1 cellular context compared by ENCODE assay signal in the genomic region with DNA sequence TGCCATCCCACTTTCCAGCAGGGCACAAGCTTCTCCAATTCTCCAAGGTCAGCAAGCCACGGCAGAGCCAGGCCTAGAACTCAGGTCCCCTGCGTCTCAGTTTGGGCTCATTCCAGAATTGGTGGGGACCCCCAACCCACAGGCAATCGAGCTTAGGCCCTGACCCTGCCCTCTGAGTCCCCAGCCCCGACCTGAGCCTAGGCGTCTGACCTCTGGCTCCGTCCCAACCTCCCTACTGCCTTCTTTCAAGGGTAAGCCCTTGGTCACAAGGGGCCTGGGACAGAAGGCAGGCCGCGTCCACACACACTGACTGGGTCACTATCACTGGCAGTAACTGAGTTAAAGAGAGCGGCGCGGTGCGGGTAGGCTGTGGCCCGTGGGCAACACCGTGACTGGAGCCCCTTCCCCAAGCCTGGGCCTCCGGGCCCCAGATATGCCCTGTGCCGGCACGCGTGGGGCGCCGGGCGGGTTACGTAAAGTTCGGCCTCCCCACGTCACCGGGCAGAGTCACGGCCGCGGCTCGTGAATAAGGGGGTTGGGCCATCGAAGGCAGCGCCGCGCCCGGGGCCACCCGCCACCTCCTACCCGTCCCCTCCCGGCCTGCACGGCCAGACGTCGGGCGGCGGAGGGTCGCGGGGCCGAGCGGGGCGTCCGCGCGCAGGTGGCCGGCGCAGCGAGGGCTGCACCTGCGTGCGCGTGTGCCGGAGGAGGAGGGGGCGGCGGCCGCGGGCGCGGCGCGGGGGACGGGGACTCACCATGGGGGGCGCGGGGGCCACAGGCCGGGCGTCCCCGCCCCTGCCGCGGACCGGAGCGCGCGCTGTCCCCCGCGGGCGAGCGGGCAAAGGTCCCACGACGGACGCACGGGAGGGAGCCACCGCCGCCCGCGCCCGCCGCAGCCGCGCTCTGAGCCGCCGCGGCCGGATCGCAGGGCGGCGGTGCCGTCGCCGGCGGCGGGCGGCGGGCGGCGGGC.
TF ChIP-seq lines count a peak whose summit lies in the region.

No MANE protein-coding gene starts in this region.

TF ChIP-seq in HepG2, 621 proteins besides CTCF, POLR2A, EP300 and RAD21 (continued from another document and continues in another):
- TF ChIP-seq, protein P1, sequence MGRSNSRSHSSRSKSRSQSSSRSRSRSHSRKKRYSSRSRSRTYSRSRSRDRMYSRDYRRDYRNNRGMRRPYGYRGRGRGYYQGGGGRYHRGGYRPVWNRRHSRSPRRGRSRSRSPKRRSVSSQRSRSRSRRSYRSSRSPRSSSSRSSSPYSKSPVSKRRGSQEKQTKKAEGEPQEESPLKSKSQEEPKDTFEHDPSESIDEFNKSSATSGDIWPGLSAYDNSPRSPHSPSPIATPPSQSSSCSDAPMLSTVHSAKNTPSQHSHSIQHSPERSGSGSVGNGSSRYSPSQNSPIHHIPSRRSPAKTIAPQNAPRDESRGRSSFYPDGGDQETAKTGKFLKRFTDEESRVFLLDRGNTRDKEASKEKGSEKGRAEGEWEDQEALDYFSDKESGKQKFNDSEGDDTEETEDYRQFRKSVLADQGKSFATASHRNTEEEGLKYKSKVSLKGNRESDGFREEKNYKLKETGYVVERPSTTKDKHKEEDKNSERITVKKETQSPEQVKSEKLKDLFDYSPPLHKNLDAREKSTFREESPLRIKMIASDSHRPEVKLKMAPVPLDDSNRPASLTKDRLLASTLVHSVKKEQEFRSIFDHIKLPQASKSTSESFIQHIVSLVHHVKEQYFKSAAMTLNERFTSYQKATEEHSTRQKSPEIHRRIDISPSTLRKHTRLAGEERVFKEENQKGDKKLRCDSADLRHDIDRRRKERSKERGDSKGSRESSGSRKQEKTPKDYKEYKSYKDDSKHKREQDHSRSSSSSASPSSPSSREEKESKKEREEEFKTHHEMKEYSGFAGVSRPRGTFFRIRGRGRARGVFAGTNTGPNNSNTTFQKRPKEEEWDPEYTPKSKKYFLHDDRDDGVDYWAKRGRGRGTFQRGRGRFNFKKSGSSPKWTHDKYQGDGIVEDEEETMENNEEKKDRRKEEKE (IDR thresholded peaks at IDR 0.05): no peak
- TF ChIP-seq RNF2 (conservative IDR thresholded peaks at IDR 0.05; ENCODE audit: low read depth) (no peak), ZNF547 (CRISPR knock-in tag; IDR thresholded peaks at IDR 0.05) (peak; percentile 56), ZNF556 (CRISPR knock-in tag; IDR thresholded peaks at IDR 0.05; ENCODE audit: borderline replicate concordance) (no peak), TGIF2 (CRISPR knock-in tag; IDR thresholded peaks at IDR 0.05) (no peak), ZNF121 (CRISPR knock-in tag; IDR thresholded peaks at IDR 0.05) (no peak), XBP1 (CRISPR knock-in tag; IDR thresholded peaks at IDR 0.05) (no peak), ZNF451 (CRISPR knock-in tag; IDR thresholded peaks at IDR 0.05) (peak; percentile 41; the same call in 1 of the 2 replicates), PPARG (CRISPR knock-in tag; conservative IDR thresholded peaks at IDR 0.05) (0 out of 2 replicates have a peak, but pooled peaks have one; percentile 3), GABPA (IDR thresholded peaks at IDR 0.05; ENCODE audit: low read depth, low read length) (no peak), GABPA (CRISPR knock-in tag; IDR thresholded peaks at IDR 0.05; ENCODE audit: low read depth) (no peak), HDAC2 (CRISPR knock-in tag; IDR thresholded peaks at IDR 0.05) (no peak; the same call in 1 of the 2 replicates), ZNF772 (CRISPR knock-in tag; IDR thresholded peaks at IDR 0.05) (no peak), EED (CRISPR knock-in tag; IDR thresholded peaks at IDR 0.05) (no peak), ZNF572 (CRISPR knock-in tag; IDR thresholded peaks at IDR 0.05) (peak; percentile 84; the same call in 1 of the 2 replicates), GTF2F1 (IDR thresholded peaks at IDR 0.05; ENCODE audit: low read length) (no peak), NR2F1 (CRISPR knock-in tag; IDR thresholded peaks at IDR 0.05) (no peak), ZNF841 (CRISPR knock-in tag; IDR thresholded peaks at IDR 0.05; ENCODE audit: borderline replicate concordance) (no peak), TARDBP (CRISPR knock-in tag; IDR thresholded peaks at IDR 0.05) (peak; percentile 43; the same call in 1 of the 2 replicates), SNRNP70 (IDR thresholded peaks at IDR 0.05; ENCODE audit: low read depth, low read length) (no peak), KLF16 (CRISPR knock-in tag; IDR thresholded peaks at IDR 0.05) (no peak), HOXD1 (CRISPR knock-in tag; IDR thresholded peaks at IDR 0.05) (no peak), ZNF777 (CRISPR knock-in tag; IDR thresholded peaks at IDR 0.05) (peak; percentile 31; the same call in 1 of the 2 replicates), THYN1 (CRISPR knock-in tag; IDR thresholded peaks at IDR 0.05; ENCODE audit: borderline replicate concordance, low read depth) (0 out of 2 replicates have a peak, but pooled peaks have one; percentile 59), FOXA3 (CRISPR knock-in tag; IDR thresholded peaks at IDR 0.05) (no peak), HNF4A (CRISPR knock-in tag; IDR thresholded peaks at IDR 0.05) (no peak), MAF1 (CRISPR knock-in tag; IDR thresholded peaks at IDR 0.05; ENCODE audit: borderline replicate concordance) (no peak)
- TF ChIP-seq, protein P2, sequence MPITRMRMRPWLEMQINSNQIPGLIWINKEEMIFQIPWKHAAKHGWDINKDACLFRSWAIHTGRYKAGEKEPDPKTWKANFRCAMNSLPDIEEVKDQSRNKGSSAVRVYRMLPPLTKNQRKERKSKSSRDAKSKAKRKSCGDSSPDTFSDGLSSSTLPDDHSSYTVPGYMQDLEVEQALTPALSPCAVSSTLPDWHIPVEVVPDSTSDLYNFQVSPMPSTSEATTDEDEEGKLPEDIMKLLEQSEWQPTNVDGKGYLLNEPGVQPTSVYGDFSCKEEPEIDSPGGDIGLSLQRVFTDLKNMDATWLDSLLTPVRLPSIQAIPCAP (CRISPR knock-in tag; IDR thresholded peaks at IDR 0.05; ENCODE audit: low read depth): no peak
- TF ChIP-seq, protein P3, sequence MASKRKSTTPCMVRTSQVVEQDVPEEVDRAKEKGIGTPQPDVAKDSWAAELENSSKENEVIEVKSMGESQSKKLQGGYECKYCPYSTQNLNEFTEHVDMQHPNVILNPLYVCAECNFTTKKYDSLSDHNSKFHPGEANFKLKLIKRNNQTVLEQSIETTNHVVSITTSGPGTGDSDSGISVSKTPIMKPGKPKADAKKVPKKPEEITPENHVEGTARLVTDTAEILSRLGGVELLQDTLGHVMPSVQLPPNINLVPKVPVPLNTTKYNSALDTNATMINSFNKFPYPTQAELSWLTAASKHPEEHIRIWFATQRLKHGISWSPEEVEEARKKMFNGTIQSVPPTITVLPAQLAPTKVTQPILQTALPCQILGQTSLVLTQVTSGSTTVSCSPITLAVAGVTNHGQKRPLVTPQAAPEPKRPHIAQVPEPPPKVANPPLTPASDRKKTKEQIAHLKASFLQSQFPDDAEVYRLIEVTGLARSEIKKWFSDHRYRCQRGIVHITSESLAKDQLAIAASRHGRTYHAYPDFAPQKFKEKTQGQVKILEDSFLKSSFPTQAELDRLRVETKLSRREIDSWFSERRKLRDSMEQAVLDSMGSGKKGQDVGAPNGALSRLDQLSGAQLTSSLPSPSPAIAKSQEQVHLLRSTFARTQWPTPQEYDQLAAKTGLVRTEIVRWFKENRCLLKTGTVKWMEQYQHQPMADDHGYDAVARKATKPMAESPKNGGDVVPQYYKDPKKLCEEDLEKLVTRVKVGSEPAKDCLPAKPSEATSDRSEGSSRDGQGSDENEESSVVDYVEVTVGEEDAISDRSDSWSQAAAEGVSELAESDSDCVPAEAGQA (IDR thresholded peaks at IDR 0.05; ENCODE audit: low read depth): no peak
- TF ChIP-seq, protein P3 (CRISPR knock-in tag; IDR thresholded peaks at IDR 0.05; ENCODE audit: borderline replicate concordance): no peak
- TF ChIP-seq, protein P4, sequence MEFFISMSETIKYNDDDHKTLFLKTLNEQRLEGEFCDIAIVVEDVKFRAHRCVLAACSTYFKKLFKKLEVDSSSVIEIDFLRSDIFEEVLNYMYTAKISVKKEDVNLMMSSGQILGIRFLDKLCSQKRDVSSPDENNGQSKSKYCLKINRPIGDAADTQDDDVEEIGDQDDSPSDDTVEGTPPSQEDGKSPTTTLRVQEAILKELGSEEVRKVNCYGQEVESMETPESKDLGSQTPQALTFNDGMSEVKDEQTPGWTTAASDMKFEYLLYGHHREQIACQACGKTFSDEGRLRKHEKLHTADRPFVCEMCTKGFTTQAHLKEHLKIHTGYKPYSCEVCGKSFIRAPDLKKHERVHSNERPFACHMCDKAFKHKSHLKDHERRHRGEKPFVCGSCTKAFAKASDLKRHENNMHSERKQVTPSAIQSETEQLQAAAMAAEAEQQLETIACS (CRISPR knock-in tag; IDR thresholded peaks at IDR 0.05): 0 out of 2 replicates have a peak, but pooled peaks have one; percentile 25
- TF ChIP-seq, protein P5, sequence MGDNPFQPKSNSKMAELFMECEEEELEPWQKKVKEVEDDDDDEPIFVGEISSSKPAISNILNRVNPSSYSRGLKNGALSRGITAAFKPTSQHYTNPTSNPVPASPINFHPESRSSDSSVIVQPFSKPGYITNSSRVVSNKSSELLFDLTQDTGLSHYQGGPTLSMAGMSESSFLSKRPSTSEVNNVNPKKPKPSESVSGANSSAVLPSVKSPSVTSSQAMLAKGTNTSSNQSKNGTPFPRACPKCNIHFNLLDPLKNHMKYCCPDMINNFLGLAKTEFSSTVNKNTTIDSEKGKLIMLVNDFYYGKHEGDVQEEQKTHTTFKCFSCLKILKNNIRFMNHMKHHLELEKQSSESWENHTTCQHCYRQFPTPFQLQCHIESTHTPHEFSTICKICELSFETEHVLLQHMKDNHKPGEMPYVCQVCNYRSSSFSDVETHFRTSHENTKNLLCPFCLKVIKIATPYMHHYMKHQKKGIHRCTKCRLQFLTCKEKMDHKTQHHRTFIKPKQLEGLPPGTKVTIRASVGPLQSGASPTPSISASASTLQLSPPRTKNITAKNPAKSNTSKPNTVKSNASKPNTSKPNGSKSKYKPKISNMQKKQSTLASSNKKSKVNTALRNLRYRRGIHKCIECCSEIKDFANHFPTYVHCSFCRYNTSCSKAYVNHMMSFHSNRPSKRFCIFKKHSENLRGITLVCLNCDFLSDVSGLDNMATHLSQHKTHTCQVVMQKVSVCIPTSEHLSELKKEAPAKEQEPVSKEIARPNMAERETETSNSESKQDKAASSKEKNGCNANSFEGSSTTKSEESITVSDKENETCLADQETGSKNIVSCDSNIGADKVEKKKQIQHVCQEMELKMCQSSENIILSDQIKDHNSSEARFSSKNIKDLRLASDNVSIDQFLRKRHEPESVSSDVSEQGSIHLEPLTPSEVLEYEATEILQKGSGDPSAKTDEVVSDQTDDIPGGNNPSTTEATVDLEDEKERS (CRISPR knock-in tag; IDR thresholded peaks at IDR 0.05): no peak
- TF ChIP-seq, protein P6, sequence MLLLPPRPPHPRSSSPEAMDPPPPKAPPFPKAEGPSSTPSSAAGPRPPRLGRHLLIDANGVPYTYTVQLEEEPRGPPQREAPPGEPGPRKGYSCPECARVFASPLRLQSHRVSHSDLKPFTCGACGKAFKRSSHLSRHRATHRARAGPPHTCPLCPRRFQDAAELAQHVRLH (CRISPR knock-in tag; IDR thresholded peaks at IDR 0.05; ENCODE audit: borderline replicate concordance, low read depth): no peak
- TF ChIP-seq, protein P7, sequence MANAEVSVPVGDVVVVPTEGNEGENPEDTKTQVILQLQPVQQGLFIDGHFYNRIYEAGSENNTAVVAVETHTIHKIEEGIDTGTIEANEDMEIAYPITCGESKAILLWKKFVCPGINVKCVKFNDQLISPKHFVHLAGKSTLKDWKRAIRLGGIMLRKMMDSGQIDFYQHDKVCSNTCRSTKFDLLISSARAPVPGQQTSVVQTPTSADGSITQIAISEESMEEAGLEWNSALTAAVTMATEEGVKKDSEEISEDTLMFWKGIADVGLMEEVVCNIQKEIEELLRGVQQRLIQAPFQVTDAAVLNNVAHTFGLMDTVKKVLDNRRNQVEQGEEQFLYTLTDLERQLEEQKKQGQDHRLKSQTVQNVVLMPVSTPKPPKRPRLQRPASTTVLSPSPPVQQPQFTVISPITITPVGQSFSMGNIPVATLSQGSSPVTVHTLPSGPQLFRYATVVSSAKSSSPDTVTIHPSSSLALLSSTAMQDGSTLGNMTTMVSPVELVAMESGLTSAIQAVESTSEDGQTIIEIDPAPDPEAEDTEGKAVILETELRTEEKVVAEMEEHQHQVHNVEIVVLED (CRISPR knock-in tag; IDR thresholded peaks at IDR 0.05; ENCODE audit: borderline replicate concordance): peak; percentile 51; the same call in 1 of the 2 replicates
- TF ChIP-seq, protein P8, sequence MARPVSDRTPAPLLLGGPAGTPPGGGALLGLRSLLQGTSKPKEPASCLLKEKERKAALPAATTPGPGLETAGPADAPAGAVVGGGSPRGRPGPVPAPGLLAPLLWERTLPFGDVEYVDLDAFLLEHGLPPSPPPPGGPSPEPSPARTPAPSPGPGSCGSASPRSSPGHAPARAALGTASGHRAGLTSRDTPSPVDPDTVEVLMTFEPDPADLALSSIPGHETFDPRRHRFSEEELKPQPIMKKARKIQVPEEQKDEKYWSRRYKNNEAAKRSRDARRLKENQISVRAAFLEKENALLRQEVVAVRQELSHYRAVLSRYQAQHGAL (CRISPR knock-in tag; IDR thresholded peaks at IDR 0.05; ENCODE audit: not compliant biosample characterization): no peak
- TF ChIP-seq, protein P9, sequence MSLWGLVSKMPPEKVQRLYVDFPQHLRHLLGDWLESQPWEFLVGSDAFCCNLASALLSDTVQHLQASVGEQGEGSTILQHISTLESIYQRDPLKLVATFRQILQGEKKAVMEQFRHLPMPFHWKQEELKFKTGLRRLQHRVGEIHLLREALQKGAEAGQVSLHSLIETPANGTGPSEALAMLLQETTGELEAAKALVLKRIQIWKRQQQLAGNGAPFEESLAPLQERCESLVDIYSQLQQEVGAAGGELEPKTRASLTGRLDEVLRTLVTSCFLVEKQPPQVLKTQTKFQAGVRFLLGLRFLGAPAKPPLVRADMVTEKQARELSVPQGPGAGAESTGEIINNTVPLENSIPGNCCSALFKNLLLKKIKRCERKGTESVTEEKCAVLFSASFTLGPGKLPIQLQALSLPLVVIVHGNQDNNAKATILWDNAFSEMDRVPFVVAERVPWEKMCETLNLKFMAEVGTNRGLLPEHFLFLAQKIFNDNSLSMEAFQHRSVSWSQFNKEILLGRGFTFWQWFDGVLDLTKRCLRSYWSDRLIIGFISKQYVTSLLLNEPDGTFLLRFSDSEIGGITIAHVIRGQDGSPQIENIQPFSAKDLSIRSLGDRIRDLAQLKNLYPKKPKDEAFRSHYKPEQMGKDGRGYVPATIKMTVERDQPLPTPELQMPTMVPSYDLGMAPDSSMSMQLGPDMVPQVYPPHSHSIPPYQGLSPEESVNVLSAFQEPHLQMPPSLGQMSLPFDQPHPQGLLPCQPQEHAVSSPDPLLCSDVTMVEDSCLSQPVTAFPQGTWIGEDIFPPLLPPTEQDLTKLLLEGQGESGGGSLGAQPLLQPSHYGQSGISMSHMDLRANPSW (CRISPR knock-in tag; IDR thresholded peaks at IDR 0.05; ENCODE audit: borderline replicate concordance): no peak
